11 cellular contexts compared by ENCODE assay signal in the genomic region with DNA sequence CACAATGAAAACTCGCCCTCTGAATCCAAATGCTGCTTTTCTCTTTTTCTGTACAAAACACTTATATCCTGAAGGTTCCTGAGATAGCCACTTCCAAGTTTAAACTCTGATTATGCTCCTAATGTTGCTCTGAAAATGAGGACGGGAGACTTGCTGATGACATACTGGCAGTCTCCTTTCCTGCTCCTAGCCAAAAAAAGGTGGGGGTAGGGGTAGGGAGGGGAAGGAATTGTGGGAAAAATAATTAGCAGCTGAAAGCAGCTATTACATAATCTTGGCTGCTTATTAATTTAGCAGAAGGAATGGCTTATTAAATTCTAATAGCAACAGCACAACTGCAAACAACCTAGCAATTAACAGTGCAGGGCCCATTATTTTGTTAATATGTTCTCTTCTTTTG. TPM values are rescaled to one million over a fixed set of nuclear protein-coding genes. Genes with fewer than 3 reads are reported as not detected.
DNase-seq lines count a peak whose midpoint lies in the region; ATAC-seq and TF ChIP-seq lines count a peak whose summit lies in the region.
"Had no signal": no experiment of that assay in that cellular context is flagged by ENCODE, and none has a peak within 500 bp of the region (broad histone marks: within the 10 kb centered on the region; RNA-seq: fewer than 3 reads in every experiment).

No MANE protein-coding gene starts in this region.

- TF ChIP-seq CTCF in GM06990 (IDR thresholded peaks at IDR 0.05; ENCODE audit: insufficient read depth, low read length, poor library complexity, severe bottlenecking), result no peak

- H3K36me3 ChIP-seq in GM06990 (ENCODE audit: control insufficient read depth, insufficient read depth, low read length) (no peaks in the 10 kb centered on the region), Karpas-422 (ENCODE audit: insufficient read depth, low read length) (no peaks in the 10 kb centered on the region), rectal smooth muscle tissue (ENCODE audit: control insufficient read depth, insufficient read depth, low read length) (no peaks in the 10 kb centered on the region), aorta (ENCODE audit: control insufficient read depth in 1 of 2, insufficient read depth in 2 of 2, low read length in 1 of 2) (no peaks in the 10 kb centered on the region)

- peak overlapping the region; percentile 80 for H3K27ac ChIP-seq in Karpas-422 (ENCODE audit: low read length)
- H3K27ac ChIP-seq in rectal smooth muscle tissue (ENCODE audit: low read depth, low read length), result peak overlapping the region; percentile 3
- no peak overlapping the region for H3K27ac ChIP-seq in aorta (ENCODE audit: low read depth in 1 of 2, low read length in 2 of 2)
- H3K27ac ChIP-seq: coronary artery had no signal

- DNase-seq in GM06990 (ENCODE audit: extremely low read depth, insufficient read length) (no peak), Karpas-422 (no peak), cerebellar nuclear complex (lab: John Stamatoyannopoulos, UW) (peak; percentile 31 to 41), NCI-H2196 (lab: John Stamatoyannopoulos, UW; ENCODE audit: unreplicated experiment) (no peak), NCI-H345 treated with DMSO at 0.1 percent for 48 hours (lab: John Stamatoyannopoulos, UW; ENCODE audit: unreplicated experiment) (no peak), aorta (no peak)
- DNase-seq: activated effector memory CD4-positive, alpha-beta T cell treated with Interleukin-2 at 50 U/mL for 16 hours; DND-41; stimulated activated naive CD4-positive, alpha-beta T cell treated with Interleukin-2 at 50 U/mL for 16 hours had no signal

- peaks cover 21% of the 10 kb centered on the region for H3K79me2 ChIP-seq in Karpas-422 (ENCODE audit: low read length)

- H2AFZ ChIP-seq in Karpas-422 (ENCODE audit: low read length), result peak overlapping the region; percentile 94

- no peaks in the 10 kb centered on the region for H4K20me1 ChIP-seq in Karpas-422 (ENCODE audit: insufficient read depth, low read depth, low read length)

- WGBS in aorta, 2 donors, result 36 to 73% methylated on average over 2 of the region's 2 CpGs

- H3K4me1 ChIP-seq in Karpas-422 (ENCODE audit: low read length) (peaks cover 38% of the 10 kb centered on the region), rectal smooth muscle tissue (ENCODE audit: control insufficient read depth, insufficient read depth, low read length) (peaks cover 5% of the 10 kb centered on the region), aorta (ENCODE audit: control insufficient read depth in 1 of 2, insufficient read depth in 2 of 2, low read length in 2 of 2) (no peaks in the 10 kb centered on the region)

- intact Hi-C loops in aorta (cut with DNase I), result loop anchor here in 1 of 2 donors (10.0 kb wide), 1 partner anchor 172 kb away; no protein-coding TSS in a partner anchor

- H3K9me3 ChIP-seq in Karpas-422 (ENCODE audit: low read length), result no peaks in the 10 kb centered on the region
- no peaks in the 10 kb centered on the region for H3K9me3 ChIP-seq in aorta (ENCODE audit: control insufficient read depth, low read length)

- H3K4me3 ChIP-seq in GM06990 (replicated peaks; ENCODE audit: low read depth, low read length), result peak overlapping the region; percentile 85
- peak overlapping the region; percentile 71; the same call in 1 of the 2 replicates for H3K4me3 ChIP-seq in Karpas-422 (ENCODE audit: low read length)
- H3K4me3 ChIP-seq in rectal smooth muscle tissue (ENCODE audit: low read length), result no peak overlapping the region
- no peak overlapping the region for H3K4me3 ChIP-seq in aorta (ENCODE audit: low read length in 2 of 2)
- H3K4me3 ChIP-seq: coronary artery had no signal

- no peak for ATAC-seq in aorta (ENCODE audit: low FRiP score)

- peak overlapping the region; percentile 85 for H3K4me2 ChIP-seq in Karpas-422 (ENCODE audit: low read depth, low read length, poor library complexity, severe bottlenecking)

- no peaks in the 10 kb centered on the region for H3K9me2 ChIP-seq in Karpas-422 (replicated peaks; ENCODE audit: insufficient read depth, low read length)

- H3K27me3 ChIP-seq in GM06990 (replicated peaks; ENCODE audit: control insufficient read depth, insufficient read depth, low read length) (no peaks in the 10 kb centered on the region), Karpas-422 (ENCODE audit: low read length) (no peaks in the 10 kb centered on the region), rectal smooth muscle tissue (ENCODE audit: control insufficient read depth, insufficient read depth, low read length) (peaks cover 2% of the 10 kb centered on the region), aorta (ENCODE audit: control insufficient read depth in 1 of 2, insufficient read depth in 2 of 2, low read length in 1 of 2) (no peaks in the 10 kb centered on the region)

- H3K9ac ChIP-seq in Karpas-422 (ENCODE audit: low read length) (peak overlapping the region; percentile 81), rectal smooth muscle tissue (ENCODE audit: low read length) (no peak overlapping the region)

RNA-seq across cellular contexts. Expression of a gene that starts 2.0 kb away (rescaled TPM):
- 55.4 and 55.8 TPM in 2 replicates for total RNA-seq in Karpas-422 (2014; rRNA removed; shearing (Covaris generic); ENCODE audit: low replicate concordance)
- 10 to 100 TPM; 49.1 to 55.9 TPM for total RNA-seq in aorta
- 10 to 100 TPM; 31.6 to 60.0 TPM for polyA plus RNA-seq in aorta

Comparison
In these comparisons a context has a peak if more than half of its experiments do, and no peak if none do; other contexts are left out.
1. DNase-seq: peak in cerebellar nuclear complex (2 of 2); none in GM06990 (single experiment), Karpas-422 (single experiment), NCI-H2196 (single experiment), NCI-H345 treated with DMSO at 0.1 percent for 48 hours (single experiment) and aorta (0 of 2).
2. H3K4me3 ChIP-seq: peak in GM06990 (single experiment) and Karpas-422 (single experiment); none in rectal smooth muscle tissue (single experiment) and aorta (0 of 2).
3. H3K27ac ChIP-seq: peak in Karpas-422 (single experiment) and rectal smooth muscle tissue (single experiment); none in aorta (0 of 2).